Comparison of ENCODE assay signal across 1 cellular context in the genomic region with DNA sequence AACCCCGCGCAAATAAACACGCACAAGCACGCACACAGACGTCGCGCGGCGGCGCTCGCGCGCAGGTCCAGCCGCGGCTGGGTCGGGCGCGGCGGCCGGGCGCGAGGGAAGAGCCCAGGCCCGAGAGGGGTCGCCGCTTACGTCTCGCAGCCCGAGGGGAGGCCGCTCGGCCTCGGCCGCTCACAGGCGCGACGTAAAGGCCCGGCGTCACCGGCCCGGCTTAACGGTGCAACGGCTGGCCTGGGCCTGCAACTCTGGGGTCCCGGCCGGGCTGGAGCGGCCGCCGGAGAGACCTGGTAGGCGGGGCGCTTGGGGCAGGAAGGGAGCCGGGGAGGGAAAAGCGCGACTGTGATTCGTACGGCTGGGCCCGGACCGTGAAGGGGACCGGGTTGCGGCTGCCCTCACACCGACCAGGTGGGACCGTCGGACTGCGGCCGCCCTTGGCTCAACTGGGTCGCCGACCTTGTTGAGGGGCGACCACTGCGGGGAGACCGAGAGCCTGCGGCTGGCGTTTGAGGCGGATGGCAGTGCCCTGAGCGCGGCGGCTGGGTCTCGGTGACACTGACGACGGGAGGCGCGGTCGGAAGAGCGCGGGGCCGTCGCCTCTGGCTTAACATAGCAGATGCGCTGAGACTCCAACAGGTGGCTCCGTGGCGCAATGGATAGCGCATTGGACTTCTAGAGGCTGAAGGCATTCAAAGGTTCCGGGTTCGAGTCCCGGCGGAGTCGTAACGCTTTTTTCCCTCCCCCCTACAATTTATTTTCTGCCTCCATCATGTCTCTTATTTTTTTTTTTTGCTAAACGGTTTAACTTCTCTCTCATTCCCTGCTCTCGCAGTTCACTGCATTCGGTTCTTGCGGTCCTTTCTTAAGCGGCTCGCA.
TF ChIP-seq lines count a peak whose summit lies in the region.

No MANE protein-coding gene starts in this region.

TF ChIP-seq in HepG2, 621 proteins besides CTCF, POLR2A, EP300 and RAD21 (continued from another document and continues in another):
- TF ChIP-seq, protein P1, sequence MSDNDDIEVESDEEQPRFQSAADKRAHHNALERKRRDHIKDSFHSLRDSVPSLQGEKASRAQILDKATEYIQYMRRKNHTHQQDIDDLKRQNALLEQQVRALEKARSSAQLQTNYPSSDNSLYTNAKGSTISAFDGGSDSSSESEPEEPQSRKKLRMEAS (IDR thresholded peaks at IDR 0.05), result peak; percentile 59
- TF ChIP-seq, protein P2, sequence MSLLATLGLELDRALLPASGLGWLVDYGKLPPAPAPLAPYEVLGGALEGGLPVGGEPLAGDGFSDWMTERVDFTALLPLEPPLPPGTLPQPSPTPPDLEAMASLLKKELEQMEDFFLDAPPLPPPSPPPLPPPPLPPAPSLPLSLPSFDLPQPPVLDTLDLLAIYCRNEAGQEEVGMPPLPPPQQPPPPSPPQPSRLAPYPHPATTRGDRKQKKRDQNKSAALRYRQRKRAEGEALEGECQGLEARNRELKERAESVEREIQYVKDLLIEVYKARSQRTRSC (CRISPR knock-in tag; IDR thresholded peaks at IDR 0.05; ENCODE audit: low read depth), result no peak
- TF ChIP-seq, protein P3, sequence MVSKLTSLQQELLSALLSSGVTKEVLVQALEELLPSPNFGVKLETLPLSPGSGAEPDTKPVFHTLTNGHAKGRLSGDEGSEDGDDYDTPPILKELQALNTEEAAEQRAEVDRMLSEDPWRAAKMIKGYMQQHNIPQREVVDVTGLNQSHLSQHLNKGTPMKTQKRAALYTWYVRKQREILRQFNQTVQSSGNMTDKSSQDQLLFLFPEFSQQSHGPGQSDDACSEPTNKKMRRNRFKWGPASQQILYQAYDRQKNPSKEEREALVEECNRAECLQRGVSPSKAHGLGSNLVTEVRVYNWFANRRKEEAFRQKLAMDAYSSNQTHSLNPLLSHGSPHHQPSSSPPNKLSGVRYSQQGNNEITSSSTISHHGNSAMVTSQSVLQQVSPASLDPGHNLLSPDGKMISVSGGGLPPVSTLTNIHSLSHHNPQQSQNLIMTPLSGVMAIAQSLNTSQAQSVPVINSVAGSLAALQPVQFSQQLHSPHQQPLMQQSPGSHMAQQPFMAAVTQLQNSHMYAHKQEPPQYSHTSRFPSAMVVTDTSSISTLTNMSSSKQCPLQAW (CRISPR knock-in tag; IDR thresholded peaks at IDR 0.05), result 0 out of 2 replicates have a peak, but pooled peaks have one; percentile 8
- TF ChIP-seq THYN1 (CRISPR knock-in tag; IDR thresholded peaks at IDR 0.05; ENCODE audit: borderline replicate concordance, low read depth) (no peak), ADNP (CRISPR knock-in tag; IDR thresholded peaks at IDR 0.05) (0 out of 2 replicates have a peak, but pooled peaks have one; percentile 18), DR1 (CRISPR knock-in tag; IDR thresholded peaks at IDR 0.05) (peak; percentile 34; the same call in 1 of the 2 replicates), CAMTA2 (CRISPR knock-in tag; IDR thresholded peaks at IDR 0.05; ENCODE audit: borderline replicate concordance) (peak; percentile 52; the same call in 1 of the 2 replicates), AGO2 (optimal IDR thresholded peaks at IDR 0.05; ENCODE audit: low read depth, low read length) (peak; percentile 86), NCOR1 (IDR thresholded peaks at IDR 0.05; ENCODE audit: borderline replicate concordance, low read length) (peak; percentile 44; the same call in 1 of the 2 replicates), MZF1 (CRISPR knock-in tag; IDR thresholded peaks at IDR 0.05; ENCODE audit: borderline replicate concordance) (peak; percentile 69; the same call in 1 of the 2 replicates), TBX2 (CRISPR knock-in tag; IDR thresholded peaks at IDR 0.05; ENCODE audit: borderline replicate concordance) (peak; percentile 69), ZBTB38 (CRISPR knock-in tag; IDR thresholded peaks at IDR 0.05) (no peak), ETV6 (CRISPR knock-in tag; conservative IDR thresholded peaks at IDR 0.05) (peak; percentile 45; the same call in 1 of the 2 replicates), POLR2AphosphoS5 (IDR thresholded peaks at IDR 0.05; ENCODE audit: low read depth, low read length) (peak; percentile 46), FOXA1 (IDR thresholded peaks at IDR 0.05) (no peak), FOXA1 (CRISPR knock-in tag; IDR thresholded peaks at IDR 0.05) (peak; percentile 32; the same call in 1 of the 2 replicates), THAP11 (CRISPR knock-in tag; IDR thresholded peaks at IDR 0.05) (peak; percentile 66), ZMYM2 (CRISPR knock-in tag; IDR thresholded peaks at IDR 0.05) (0 out of 2 replicates have a peak, but pooled peaks have one; percentile 18), ZNF460 (CRISPR knock-in tag; IDR thresholded peaks at IDR 0.05; ENCODE audit: borderline replicate concordance) (no peak), ZNF160 (CRISPR knock-in tag; IDR thresholded peaks at IDR 0.05) (peak; percentile 61; the same call in 1 of the 2 replicates), KDM5B (CRISPR knock-in tag; IDR thresholded peaks at IDR 0.05; ENCODE audit: borderline replicate concordance) (peak; percentile 54; the same call in 1 of the 2 replicates), ATF7-NPFF (CRISPR knock-in tag; IDR thresholded peaks at IDR 0.05; ENCODE audit: low read depth) (no peak; the same call in 1 of the 2 replicates), BCL6 (CRISPR knock-in tag; IDR thresholded peaks at IDR 0.05) (0 out of 2 replicates have a peak, but pooled peaks have one; percentile 6), ZNF235 (CRISPR knock-in tag; IDR thresholded peaks at IDR 0.05; ENCODE audit: borderline replicate concordance) (peak; percentile 88; the same call in 1 of the 2 replicates), ZNF670 (CRISPR knock-in tag; IDR thresholded peaks at IDR 0.05; ENCODE audit: borderline replicate concordance) (0 out of 2 replicates have a peak, but pooled peaks have one; percentile 48), AHR (CRISPR knock-in tag; IDR thresholded peaks at IDR 0.05) (0 out of 2 replicates have a peak, but pooled peaks have one; percentile 50), ZNF678 (CRISPR knock-in tag; IDR thresholded peaks at IDR 0.05) (no peak), GABPA (IDR thresholded peaks at IDR 0.05; ENCODE audit: low read depth, low read length) (no peak), GABPA (CRISPR knock-in tag; IDR thresholded peaks at IDR 0.05; ENCODE audit: low read depth) (peak; percentile 26)
- TF ChIP-seq, protein P4, sequence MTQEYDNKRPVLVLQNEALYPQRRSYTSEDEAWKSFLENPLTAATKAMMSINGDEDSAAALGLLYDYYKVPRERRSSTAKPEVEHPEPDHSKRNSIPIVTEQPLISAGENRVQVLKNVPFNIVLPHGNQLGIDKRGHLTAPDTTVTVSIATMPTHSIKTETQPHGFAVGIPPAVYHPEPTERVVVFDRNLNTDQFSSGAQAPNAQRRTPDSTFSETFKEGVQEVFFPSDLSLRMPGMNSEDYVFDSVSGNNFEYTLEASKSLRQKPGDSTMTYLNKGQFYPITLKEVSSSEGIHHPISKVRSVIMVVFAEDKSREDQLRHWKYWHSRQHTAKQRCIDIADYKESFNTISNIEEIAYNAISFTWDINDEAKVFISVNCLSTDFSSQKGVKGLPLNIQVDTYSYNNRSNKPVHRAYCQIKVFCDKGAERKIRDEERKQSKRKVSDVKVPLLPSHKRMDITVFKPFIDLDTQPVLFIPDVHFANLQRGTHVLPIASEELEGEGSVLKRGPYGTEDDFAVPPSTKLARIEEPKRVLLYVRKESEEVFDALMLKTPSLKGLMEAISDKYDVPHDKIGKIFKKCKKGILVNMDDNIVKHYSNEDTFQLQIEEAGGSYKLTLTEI (CRISPR knock-in tag; conservative IDR thresholded peaks at IDR 0.05), result no peak
- TF ChIP-seq, protein P5, sequence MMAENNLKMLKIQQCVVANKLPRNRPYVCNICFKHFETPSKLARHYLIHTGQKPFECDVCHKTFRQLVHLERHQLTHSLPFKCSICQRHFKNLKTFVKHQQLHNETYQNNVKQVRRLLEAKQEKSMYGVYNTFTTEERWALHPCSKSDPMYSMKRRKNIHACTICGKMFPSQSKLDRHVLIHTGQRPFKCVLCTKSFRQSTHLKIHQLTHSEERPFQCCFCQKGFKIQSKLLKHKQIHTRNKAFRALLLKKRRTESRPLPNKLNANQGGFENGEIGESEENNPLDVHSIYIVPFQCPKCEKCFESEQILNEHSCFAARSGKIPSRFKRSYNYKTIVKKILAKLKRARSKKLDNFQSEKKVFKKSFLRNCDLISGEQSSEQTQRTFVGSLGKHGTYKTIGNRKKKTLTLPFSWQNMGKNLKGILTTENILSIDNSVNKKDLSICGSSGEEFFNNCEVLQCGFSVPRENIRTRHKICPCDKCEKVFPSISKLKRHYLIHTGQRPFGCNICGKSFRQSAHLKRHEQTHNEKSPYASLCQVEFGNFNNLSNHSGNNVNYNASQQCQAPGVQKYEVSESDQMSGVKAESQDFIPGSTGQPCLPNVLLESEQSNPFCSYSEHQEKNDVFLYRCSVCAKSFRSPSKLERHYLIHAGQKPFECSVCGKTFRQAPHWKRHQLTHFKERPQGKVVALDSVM (CRISPR knock-in tag; IDR thresholded peaks at IDR 0.05), result peak; percentile 86
- TF ChIP-seq, protein P6, sequence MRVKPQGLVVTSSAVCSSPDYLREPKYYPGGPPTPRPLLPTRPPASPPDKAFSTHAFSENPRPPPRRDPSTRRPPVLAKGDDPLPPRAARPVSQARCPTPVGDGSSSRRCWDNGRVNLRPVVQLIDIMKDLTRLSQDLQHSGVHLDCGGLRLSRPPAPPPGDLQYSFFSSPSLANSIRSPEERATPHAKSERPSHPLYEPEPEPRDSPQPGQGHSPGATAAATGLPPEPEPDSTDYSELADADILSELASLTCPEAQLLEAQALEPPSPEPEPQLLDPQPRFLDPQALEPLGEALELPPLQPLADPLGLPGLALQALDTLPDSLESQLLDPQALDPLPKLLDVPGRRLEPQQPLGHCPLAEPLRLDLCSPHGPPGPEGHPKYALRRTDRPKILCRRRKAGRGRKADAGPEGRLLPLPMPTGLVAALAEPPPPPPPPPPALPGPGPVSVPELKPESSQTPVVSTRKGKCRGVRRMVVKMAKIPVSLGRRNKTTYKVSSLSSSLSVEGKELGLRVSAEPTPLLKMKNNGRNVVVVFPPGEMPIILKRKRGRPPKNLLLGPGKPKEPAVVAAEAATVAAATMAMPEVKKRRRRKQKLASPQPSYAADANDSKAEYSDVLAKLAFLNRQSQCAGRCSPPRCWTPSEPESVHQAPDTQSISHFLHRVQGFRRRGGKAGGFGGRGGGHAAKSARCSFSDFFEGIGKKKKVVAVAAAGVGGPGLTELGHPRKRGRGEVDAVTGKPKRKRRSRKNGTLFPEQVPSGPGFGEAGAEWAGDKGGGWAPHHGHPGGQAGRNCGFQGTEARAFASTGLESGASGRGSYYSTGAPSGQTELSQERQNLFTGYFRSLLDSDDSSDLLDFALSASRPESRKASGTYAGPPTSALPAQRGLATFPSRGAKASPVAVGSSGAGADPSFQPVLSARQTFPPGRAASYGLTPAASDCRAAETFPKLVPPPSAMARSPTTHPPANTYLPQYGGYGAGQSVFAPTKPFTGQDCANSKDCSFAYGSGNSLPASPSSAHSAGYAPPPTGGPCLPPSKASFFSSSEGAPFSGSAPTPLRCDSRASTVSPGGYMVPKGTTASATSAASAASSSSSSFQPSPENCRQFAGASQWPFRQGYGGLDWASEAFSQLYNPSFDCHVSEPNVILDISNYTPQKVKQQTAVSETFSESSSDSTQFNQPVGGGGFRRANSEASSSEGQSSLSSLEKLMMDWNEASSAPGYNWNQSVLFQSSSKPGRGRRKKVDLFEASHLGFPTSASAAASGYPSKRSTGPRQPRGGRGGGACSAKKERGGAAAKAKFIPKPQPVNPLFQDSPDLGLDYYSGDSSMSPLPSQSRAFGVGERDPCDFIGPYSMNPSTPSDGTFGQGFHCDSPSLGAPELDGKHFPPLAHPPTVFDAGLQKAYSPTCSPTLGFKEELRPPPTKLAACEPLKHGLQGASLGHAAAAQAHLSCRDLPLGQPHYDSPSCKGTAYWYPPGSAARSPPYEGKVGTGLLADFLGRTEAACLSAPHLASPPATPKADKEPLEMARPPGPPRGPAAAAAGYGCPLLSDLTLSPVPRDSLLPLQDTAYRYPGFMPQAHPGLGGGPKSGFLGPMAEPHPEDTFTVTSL (CRISPR knock-in tag; IDR thresholded peaks at IDR 0.05; ENCODE audit: borderline replicate concordance), result no peak
- TF ChIP-seq, protein P7, sequence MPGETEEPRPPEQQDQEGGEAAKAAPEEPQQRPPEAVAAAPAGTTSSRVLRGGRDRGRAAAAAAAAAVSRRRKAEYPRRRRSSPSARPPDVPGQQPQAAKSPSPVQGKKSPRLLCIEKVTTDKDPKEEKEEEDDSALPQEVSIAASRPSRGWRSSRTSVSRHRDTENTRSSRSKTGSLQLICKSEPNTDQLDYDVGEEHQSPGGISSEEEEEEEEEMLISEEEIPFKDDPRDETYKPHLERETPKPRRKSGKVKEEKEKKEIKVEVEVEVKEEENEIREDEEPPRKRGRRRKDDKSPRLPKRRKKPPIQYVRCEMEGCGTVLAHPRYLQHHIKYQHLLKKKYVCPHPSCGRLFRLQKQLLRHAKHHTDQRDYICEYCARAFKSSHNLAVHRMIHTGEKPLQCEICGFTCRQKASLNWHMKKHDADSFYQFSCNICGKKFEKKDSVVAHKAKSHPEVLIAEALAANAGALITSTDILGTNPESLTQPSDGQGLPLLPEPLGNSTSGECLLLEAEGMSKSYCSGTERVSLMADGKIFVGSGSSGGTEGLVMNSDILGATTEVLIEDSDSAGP (CRISPR knock-in tag; IDR thresholded peaks at IDR 0.05; ENCODE audit: borderline replicate concordance), result peak; percentile 77; the same call in 1 of the 2 replicates
- TF ChIP-seq, protein P8, sequence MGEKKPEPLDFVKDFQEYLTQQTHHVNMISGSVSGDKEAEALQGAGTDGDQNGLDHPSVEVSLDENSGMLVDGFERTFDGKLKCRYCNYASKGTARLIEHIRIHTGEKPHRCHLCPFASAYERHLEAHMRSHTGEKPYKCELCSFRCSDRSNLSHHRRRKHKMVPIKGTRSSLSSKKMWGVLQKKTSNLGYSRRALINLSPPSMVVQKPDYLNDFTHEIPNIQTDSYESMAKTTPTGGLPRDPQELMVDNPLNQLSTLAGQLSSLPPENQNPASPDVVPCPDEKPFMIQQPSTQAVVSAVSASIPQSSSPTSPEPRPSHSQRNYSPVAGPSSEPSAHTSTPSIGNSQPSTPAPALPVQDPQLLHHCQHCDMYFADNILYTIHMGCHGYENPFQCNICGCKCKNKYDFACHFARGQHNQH (CRISPR knock-in tag; IDR thresholded peaks at IDR 0.05), result peak; percentile 79
- TF ChIP-seq, protein P9, sequence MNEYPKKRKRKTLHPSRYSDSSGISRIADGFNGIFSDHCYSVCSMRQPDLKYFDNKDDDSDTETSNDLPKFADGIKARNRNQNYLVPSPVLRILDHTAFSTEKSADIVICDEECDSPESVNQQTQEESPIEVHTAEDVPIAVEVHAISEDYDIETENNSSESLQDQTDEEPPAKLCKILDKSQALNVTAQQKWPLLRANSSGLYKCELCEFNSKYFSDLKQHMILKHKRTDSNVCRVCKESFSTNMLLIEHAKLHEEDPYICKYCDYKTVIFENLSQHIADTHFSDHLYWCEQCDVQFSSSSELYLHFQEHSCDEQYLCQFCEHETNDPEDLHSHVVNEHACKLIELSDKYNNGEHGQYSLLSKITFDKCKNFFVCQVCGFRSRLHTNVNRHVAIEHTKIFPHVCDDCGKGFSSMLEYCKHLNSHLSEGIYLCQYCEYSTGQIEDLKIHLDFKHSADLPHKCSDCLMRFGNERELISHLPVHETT (CRISPR knock-in tag; conservative IDR thresholded peaks at IDR 0.05), result peak; percentile 59; the same call in 1 of the 2 replicates
- TF ChIP-seq, protein P10, sequence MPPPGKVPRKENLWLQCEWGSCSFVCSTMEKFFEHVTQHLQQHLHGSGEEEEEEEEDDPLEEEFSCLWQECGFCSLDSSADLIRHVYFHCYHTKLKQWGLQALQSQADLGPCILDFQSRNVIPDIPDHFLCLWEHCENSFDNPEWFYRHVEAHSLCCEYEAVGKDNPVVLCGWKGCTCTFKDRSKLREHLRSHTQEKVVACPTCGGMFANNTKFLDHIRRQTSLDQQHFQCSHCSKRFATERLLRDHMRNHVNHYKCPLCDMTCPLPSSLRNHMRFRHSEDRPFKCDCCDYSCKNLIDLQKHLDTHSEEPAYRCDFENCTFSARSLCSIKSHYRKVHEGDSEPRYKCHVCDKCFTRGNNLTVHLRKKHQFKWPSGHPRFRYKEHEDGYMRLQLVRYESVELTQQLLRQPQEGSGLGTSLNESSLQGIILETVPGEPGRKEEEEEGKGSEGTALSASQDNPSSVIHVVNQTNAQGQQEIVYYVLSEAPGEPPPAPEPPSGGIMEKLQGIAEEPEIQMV (CRISPR knock-in tag; IDR thresholded peaks at IDR 0.05; ENCODE audit: low read depth), result peak; percentile 99
